15 cellular contexts compared by ENCODE assay signal in genomic region chr3:32440481-32441350, GRCh38.
DNase-seq lines count a peak whose midpoint lies in the region; ATAC-seq and TF ChIP-seq lines count a peak whose summit lies in the region.
"Had no signal": no experiment of that assay in that cellular context is flagged by ENCODE, and none has a peak within 500 bp of the region (broad histone marks: within the 10 kb centered on the region; RNA-seq: fewer than 3 reads in every experiment).

No MANE protein-coding gene starts in this region.

- ATAC-seq in GM19324 (IDR thresholded peaks at IDR 0.05; ENCODE audit: low FRiP score, unreplicated experiment) (no peak), GM21576 (IDR thresholded peaks at IDR 0.05; ENCODE audit: unreplicated experiment) (no peak), HG02678 (IDR thresholded peaks at IDR 0.05; ENCODE audit: unreplicated experiment) (no peak)

- H3K27ac ChIP-seq in WERI-Rb-1, result no peak overlapping the region
- H3K27ac ChIP-seq: coronary artery had no signal

- H3K36me3 Mint-ChIP-seq in T-helper 2 cell treated with Interferon-gamma antibody and Interleukin-4, amounts not matched to agents 5 μg/mL and 100 μg/mL, for 36 hours (ENCODE audit: low read depth), result peaks cover 28% of the 10 kb centered on the region

- H3K4me3 ChIP-seq in WERI-Rb-1 (ENCODE audit: low read depth, low read length), result no peak overlapping the region
- H3K4me3 ChIP-seq: coronary artery had no signal

- H3K4me1 Mint-ChIP-seq in T-helper 2 cell treated with Interferon-gamma antibody and Interleukin-4, amounts not matched to agents 5 μg/mL and 100 μg/mL, for 36 hours (ENCODE audit: low read depth), result peaks cover 55% of the 10 kb centered on the region

- TF ChIP-seq CTCF in WERI-Rb-1 (IDR thresholded peaks at IDR 0.05; ENCODE audit: low read depth, low read length), result no peak

- no peak overlapping the region for H3K27ac Mint-ChIP-seq in T-helper 2 cell treated with Interferon-gamma antibody and Interleukin-4, amounts not matched to agents 5 μg/mL and 100 μg/mL, for 36 hours

- DNase-seq in stimulated activated CD4-positive, alpha-beta T cell treated with anti-CD3 and anti-CD28 coated beads, Interleukin-4, amount 100 ng/mL, for 24 hours, result peak; percentile 3
- no peak for DNase-seq in stimulated activated CD4-positive, alpha-beta T cell treated with anti-CD3 and anti-CD28 coated beads, Interleukin-4, amount 100 ng/mL, for 4 hours
- DNase-seq in WERI-Rb-1 (peak; percentile 33), kidney glomerular epithelial cell (lab: John Stamatoyannopoulos, UW) (peak; percentile 92)
- no peak for DNase-seq in T-helper 2 cell treated with Interferon-gamma antibody and Interleukin-4, amounts not matched to agents 5 μg/mL and 100 μg/mL, for 36 hours (ENCODE audit: low spot score)
- DNase-seq: activated CD4-positive, alpha-beta T cell treated with anti-CD3 and anti-CD28 coated beads for 1 hour; activated naive CD4-positive, alpha-beta T cell; foreskin melanocyte; GF-D8; NCI-H1092 treated with DMSO at 0.1 percent for 48 hours; SK-N-SH had no signal

- no peaks in the 10 kb centered on the region for H3K36me3 ChIP-seq in WERI-Rb-1

- H3K27me3 Mint-ChIP-seq in T-helper 2 cell treated with Interferon-gamma antibody and Interleukin-4, amounts not matched to agents 5 μg/mL and 100 μg/mL, for 36 hours (ENCODE audit: low read depth), result no peaks in the 10 kb centered on the region

- H3K9me3 ChIP-seq in WERI-Rb-1 (ENCODE audit: severe bottlenecking), result no peaks in the 10 kb centered on the region

- no peak overlapping the region for H3K4me3 Mint-ChIP-seq in T-helper 2 cell treated with Interferon-gamma antibody and Interleukin-4, amounts not matched to agents 5 μg/mL and 100 μg/mL, for 36 hours

- no peaks in the 10 kb centered on the region for H3K27me3 ChIP-seq in WERI-Rb-1 (ENCODE audit: insufficient read depth, low read depth, severe bottlenecking)

- no peaks in the 10 kb centered on the region for H3K9me3 Mint-ChIP-seq in T-helper 2 cell treated with Interferon-gamma antibody and Interleukin-4, amounts not matched to agents 5 μg/mL and 100 μg/mL, for 36 hours

Comparison
In these comparisons a context has a peak if more than half of its experiments do, and no peak if none do; other contexts are left out.
1. DNase-seq: peak in stimulated activated CD4-positive, alpha-beta T cell treated with anti-CD3 and anti-CD28 coated beads, Interleukin-4, amount 100 ng/mL, for 24 hours (single experiment), WERI-Rb-1 (single experiment) and kidney glomerular epithelial cell (single experiment); none in stimulated activated CD4-positive, alpha-beta T cell treated with anti-CD3 and anti-CD28 coated beads, Interleukin-4, amount 100 ng/mL, for 4 hours (0 of 2) and T-helper 2 cell treated with Interferon-gamma antibody and Interleukin-4, amounts not matched to agents 5 μg/mL and 100 μg/mL, for 36 hours (single experiment).